3 cellular contexts compared by ENCODE assay signal in genomic region chr18:23485386-23485785, GRCh38.
TF ChIP-seq lines count a peak whose summit lies in the region.

No MANE protein-coding gene starts in this region.

TF ChIP-seq in GM23338, 12 proteins besides CTCF, POLR2A, EP300 and RAD21 (continues in another document):
- TF ChIP-seq REST (IDR thresholded peaks at IDR 0.05; ENCODE audit: unreplicated experiment) (no peak), CREB1 (CRISPR knock-in tag; IDR thresholded peaks at IDR 0.05; ENCODE audit: low read depth) (no peak), EZH2 (IDR thresholded peaks at IDR 0.05; ENCODE audit: low read depth, unreplicated experiment) (no peak), POLR2AphosphoS5 (IDR thresholded peaks at IDR 0.05; ENCODE audit: low read depth) (no peak), ZNF114 (CRISPR knock-in tag; IDR thresholded peaks at IDR 0.05) (no peak), EZH2phosphoT487 (IDR thresholded peaks at IDR 0.05; ENCODE audit: unreplicated experiment) (no peak), ZNF331 (CRISPR knock-in tag; IDR thresholded peaks at IDR 0.05; ENCODE audit: low read depth) (no peak)

TF ChIP-seq in WTC11, 78 proteins besides CTCF, POLR2A, EP300 and RAD21 (continues in another document):
- TF ChIP-seq EMX1 (CRISPR knock-in tag; IDR thresholded peaks at IDR 0.05) = no peak
- TF ChIP-seq ZNF671 (CRISPR knock-in tag; IDR thresholded peaks at IDR 0.05) = no peak
- no peak for TF ChIP-seq IRF1 (CRISPR knock-in tag; IDR thresholded peaks at IDR 0.05)
- no peak for TF ChIP-seq KAT7 (CRISPR knock-in tag; IDR thresholded peaks at IDR 0.05; ENCODE audit: borderline replicate concordance)
- TF ChIP-seq ATF2 (CRISPR knock-in tag; IDR thresholded peaks at IDR 0.05; ENCODE audit: borderline replicate concordance, low read depth) = no peak
- no peak for TF ChIP-seq SP1 (CRISPR knock-in tag; conservative IDR thresholded peaks at IDR 0.05)
- TF ChIP-seq ESRRA (CRISPR knock-in tag; IDR thresholded peaks at IDR 0.05; ENCODE audit: borderline replicate concordance) = no peak
- TF ChIP-seq ATF1 (CRISPR knock-in tag; IDR thresholded peaks at IDR 0.05) = no peak
- no peak for TF ChIP-seq GABPB1 (CRISPR knock-in tag; IDR thresholded peaks at IDR 0.05)
- no peak for TF ChIP-seq ZNF416 (CRISPR knock-in tag; IDR thresholded peaks at IDR 0.05)
- TF ChIP-seq ZBTB43 (CRISPR knock-in tag; IDR thresholded peaks at IDR 0.05) = no peak
- no peak for TF ChIP-seq GTF2I (CRISPR knock-in tag; conservative IDR thresholded peaks at IDR 0.05)
- TF ChIP-seq MAX (CRISPR knock-in tag; IDR thresholded peaks at IDR 0.05) = no peak
- TF ChIP-seq ERG (CRISPR knock-in tag; IDR thresholded peaks at IDR 0.05) = no peak
- no peak for TF ChIP-seq JUN (CRISPR knock-in tag; IDR thresholded peaks at IDR 0.05)
- no peak for TF ChIP-seq AFF4 (CRISPR knock-in tag; IDR thresholded peaks at IDR 0.05; ENCODE audit: borderline replicate concordance)
- TF ChIP-seq SOX15 (CRISPR knock-in tag; IDR thresholded peaks at IDR 0.05) = no peak

TF ChIP-seq in endothelial cell of umbilical vein, 7 proteins besides CTCF, POLR2A, EP300 and RAD21:
- TF ChIP-seq JUN (IDR thresholded peaks at IDR 0.05; ENCODE audit: borderline replicate concordance, insufficient read depth, insufficient read length, low read depth) (no peak), FOS (IDR thresholded peaks at IDR 0.05; ENCODE audit: borderline replicate concordance, insufficient read depth, low read length) (no peak), MAX (IDR thresholded peaks at IDR 0.05; ENCODE audit: insufficient read depth, insufficient read length) (no peak), MYC (IDR thresholded peaks at IDR 0.05; ENCODE audit: low read depth, low read length) (no peak), GATA2 (IDR thresholded peaks at IDR 0.05; ENCODE audit: insufficient read depth, insufficient read length, low read depth, low read length) (no peak), EZH2 (IDR thresholded peaks at IDR 0.05; ENCODE audit: borderline replicate concordance, low read depth, low read length, severe bottlenecking) (no peak), POLR2AphosphoS5 (IDR thresholded peaks at IDR 0.05; ENCODE audit: insufficient read depth, low read depth, low read length) (no peak)
TF ChIP-seq in endothelial cell of umbilical vein: peak in this region for 0.
